1 cellular context compared by ENCODE assay signal in the genomic region with DNA sequence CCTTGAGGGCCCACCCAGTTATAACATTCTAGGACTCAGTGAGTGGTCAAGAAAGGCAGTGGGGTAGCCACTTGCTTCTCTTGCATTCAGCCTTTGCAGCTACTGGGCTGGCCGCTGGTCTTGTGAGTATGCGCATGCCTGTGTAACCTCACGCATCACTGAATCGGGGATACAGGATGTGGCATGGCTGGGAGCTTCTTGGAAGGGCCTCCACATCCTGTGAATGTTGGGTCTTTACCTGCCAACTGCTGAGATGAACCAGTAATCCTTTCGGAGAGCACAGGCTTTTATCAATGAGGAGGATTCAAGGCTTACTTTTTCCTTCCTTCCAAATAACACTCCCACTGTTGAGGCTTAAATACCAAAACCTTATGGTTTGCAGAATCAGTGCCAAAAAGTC.
TF ChIP-seq lines count a peak whose summit lies in the region.

No MANE protein-coding gene starts in this region.

TF ChIP-seq in H1, 55 proteins besides CTCF, POLR2A, EP300 and RAD21 (continued from another document):
- TF ChIP-seq, protein P1, sequence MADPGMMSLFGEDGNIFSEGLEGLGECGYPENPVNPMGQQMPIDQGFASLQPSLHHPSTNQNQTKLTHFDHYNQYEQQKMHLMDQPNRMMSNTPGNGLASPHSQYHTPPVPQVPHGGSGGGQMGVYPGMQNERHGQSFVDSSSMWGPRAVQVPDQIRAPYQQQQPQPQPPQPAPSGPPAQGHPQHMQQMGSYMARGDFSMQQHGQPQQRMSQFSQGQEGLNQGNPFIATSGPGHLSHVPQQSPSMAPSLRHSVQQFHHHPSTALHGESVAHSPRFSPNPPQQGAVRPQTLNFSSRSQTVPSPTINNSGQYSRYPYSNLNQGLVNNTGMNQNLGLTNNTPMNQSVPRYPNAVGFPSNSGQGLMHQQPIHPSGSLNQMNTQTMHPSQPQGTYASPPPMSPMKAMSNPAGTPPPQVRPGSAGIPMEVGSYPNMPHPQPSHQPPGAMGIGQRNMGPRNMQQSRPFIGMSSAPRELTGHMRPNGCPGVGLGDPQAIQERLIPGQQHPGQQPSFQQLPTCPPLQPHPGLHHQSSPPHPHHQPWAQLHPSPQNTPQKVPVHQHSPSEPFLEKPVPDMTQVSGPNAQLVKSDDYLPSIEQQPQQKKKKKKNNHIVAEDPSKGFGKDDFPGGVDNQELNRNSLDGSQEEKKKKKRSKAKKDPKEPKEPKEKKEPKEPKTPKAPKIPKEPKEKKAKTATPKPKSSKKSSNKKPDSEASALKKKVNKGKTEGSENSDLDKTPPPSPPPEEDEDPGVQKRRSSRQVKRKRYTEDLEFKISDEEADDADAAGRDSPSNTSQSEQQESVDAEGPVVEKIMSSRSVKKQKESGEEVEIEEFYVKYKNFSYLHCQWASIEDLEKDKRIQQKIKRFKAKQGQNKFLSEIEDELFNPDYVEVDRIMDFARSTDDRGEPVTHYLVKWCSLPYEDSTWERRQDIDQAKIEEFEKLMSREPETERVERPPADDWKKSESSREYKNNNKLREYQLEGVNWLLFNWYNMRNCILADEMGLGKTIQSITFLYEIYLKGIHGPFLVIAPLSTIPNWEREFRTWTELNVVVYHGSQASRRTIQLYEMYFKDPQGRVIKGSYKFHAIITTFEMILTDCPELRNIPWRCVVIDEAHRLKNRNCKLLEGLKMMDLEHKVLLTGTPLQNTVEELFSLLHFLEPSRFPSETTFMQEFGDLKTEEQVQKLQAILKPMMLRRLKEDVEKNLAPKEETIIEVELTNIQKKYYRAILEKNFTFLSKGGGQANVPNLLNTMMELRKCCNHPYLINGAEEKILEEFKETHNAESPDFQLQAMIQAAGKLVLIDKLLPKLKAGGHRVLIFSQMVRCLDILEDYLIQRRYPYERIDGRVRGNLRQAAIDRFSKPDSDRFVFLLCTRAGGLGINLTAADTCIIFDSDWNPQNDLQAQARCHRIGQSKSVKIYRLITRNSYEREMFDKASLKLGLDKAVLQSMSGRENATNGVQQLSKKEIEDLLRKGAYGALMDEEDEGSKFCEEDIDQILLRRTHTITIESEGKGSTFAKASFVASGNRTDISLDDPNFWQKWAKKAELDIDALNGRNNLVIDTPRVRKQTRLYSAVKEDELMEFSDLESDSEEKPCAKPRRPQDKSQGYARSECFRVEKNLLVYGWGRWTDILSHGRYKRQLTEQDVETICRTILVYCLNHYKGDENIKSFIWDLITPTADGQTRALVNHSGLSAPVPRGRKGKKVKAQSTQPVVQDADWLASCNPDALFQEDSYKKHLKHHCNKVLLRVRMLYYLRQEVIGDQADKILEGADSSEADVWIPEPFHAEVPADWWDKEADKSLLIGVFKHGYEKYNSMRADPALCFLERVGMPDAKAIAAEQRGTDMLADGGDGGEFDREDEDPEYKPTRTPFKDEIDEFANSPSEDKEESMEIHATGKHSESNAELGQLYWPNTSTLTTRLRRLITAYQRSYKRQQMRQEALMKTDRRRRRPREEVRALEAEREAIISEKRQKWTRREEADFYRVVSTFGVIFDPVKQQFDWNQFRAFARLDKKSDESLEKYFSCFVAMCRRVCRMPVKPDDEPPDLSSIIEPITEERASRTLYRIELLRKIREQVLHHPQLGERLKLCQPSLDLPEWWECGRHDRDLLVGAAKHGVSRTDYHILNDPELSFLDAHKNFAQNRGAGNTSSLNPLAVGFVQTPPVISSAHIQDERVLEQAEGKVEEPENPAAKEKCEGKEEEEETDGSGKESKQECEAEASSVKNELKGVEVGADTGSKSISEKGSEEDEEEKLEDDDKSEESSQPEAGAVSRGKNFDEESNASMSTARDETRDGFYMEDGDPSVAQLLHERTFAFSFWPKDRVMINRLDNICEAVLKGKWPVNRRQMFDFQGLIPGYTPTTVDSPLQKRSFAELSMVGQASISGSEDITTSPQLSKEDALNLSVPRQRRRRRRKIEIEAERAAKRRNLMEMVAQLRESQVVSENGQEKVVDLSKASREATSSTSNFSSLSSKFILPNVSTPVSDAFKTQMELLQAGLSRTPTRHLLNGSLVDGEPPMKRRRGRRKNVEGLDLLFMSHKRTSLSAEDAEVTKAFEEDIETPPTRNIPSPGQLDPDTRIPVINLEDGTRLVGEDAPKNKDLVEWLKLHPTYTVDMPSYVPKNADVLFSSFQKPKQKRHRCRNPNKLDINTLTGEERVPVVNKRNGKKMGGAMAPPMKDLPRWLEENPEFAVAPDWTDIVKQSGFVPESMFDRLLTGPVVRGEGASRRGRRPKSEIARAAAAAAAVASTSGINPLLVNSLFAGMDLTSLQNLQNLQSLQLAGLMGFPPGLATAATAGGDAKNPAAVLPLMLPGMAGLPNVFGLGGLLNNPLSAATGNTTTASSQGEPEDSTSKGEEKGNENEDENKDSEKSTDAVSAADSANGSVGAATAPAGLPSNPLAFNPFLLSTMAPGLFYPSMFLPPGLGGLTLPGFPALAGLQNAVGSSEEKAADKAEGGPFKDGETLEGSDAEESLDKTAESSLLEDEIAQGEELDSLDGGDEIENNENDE (IDR thresholded peaks at IDR 0.05; ENCODE audit: insufficient replicate concordance, low read length), result no peak
- TF ChIP-seq ZNF274 (IDR thresholded peaks at IDR 0.05; ENCODE audit: borderline replicate concordance, extremely low read depth, low read length), result no peak
- no peak for TF ChIP-seq USF2 (IDR thresholded peaks at IDR 0.05; ENCODE audit: low read length)
- no peak for TF ChIP-seq JUN (IDR thresholded peaks at IDR 0.05; ENCODE audit: low read depth, low read length)
- TF ChIP-seq HDAC6 (IDR thresholded peaks at IDR 0.05; ENCODE audit: low read depth, low read length), result no peak
- no peak for TF ChIP-seq TAF7 (optimal IDR thresholded peaks at IDR 0.05; ENCODE audit: borderline replicate concordance, low read depth, low read length)
- peak; percentile 76 for TF ChIP-seq POU5F1 (IDR thresholded peaks at IDR 0.05; ENCODE audit: low read depth, low read length)
